16 cellular contexts compared by ENCODE assay signal in genomic region chr13:40599722-40600121, GRCh38.
DNase-seq lines count a peak whose midpoint lies in the region; ATAC-seq and TF ChIP-seq lines count a peak whose summit lies in the region.
"Had no signal": no experiment of that assay in that cellular context is flagged by ENCODE, and none has a peak within 500 bp of the region (broad histone marks: within the 10 kb centered on the region; RNA-seq: fewer than 3 reads in every experiment).

No MANE protein-coding gene starts in this region.

- H3K9me3 ChIP-seq in CD4-positive, CD25-positive, alpha-beta regulatory T cell (ENCODE audit: control insufficient read depth in 2 of 2, low read length in 2 of 2), result no peaks in the 10 kb centered on the region
- H3K9me3 ChIP-seq in DOHH2 (ENCODE audit: control insufficient read depth, insufficient read depth, low read length) (no peaks in the 10 kb centered on the region), esophagus squamous epithelium (no peaks in the 10 kb centered on the region)
- H3K9me3 ChIP-seq: BE2C had no signal

- TF ChIP-seq CTCF in DOHH2 (IDR thresholded peaks at IDR 0.05; ENCODE audit: low read depth, low read length, poor library complexity, severe bottlenecking) (no peak), nephron progenitor cell (IDR thresholded peaks at IDR 0.05) (no peak), type B pancreatic cell (conservative IDR thresholded peaks at IDR 0.05) (no peak), esophagus squamous epithelium (IDR thresholded peaks at IDR 0.05) (no peak)

- DNase-seq in CD4-positive, CD25-positive, alpha-beta regulatory T cell, result no peak
- DNase-seq in activated CD8-positive, alpha-beta T cell treated with anti-CD3 and anti-CD28 coated beads, Interleukin-2, amount 10 ng/mL, durations not matched to agents 7 days and 5 days, result no peak
- DNase-seq in nephron progenitor cell (no peak), type B pancreatic cell (ENCODE audit: extremely low spot score, unreplicated experiment) (no peak), esophagus squamous epithelium (lab: John Stamatoyannopoulos, UW) (no peak), UCSD-AML1 (lab: John Stamatoyannopoulos, UW; ENCODE audit: unreplicated experiment) (no peak), Right ventricle myocardium superior (no peak)
- DNase-seq: aorta; BE2C; immature natural killer cell; mesendoderm; NCI-H2227 treated with DMSO at 0.1 percent for 48 hours; NK-92 treated with Interleukin-12 subunit alpha and Interleukin-12 subunit beta, amount 100 ng/mL, for 24 hours; occipital lobe; SHP77 treated with DMSO at 0.1 percent for 48 hours had no signal

- H3K9me2 ChIP-seq in DOHH2 (replicated peaks; ENCODE audit: control insufficient read depth, low read length), result no peaks in the 10 kb centered on the region

- peak overlapping the region; percentile 65 for H3K27ac ChIP-seq in CD4-positive, CD25-positive, alpha-beta regulatory T cell (ENCODE audit: insufficient read depth, low read length, poor library complexity, severe bottlenecking)
- H3K27ac ChIP-seq in DOHH2 (ENCODE audit: low read depth, low read length), result peak overlapping the region; percentile 99
- no peak overlapping the region for H3K27ac ChIP-seq in esophagus squamous epithelium

- H3F3A ChIP-seq in DOHH2 (ENCODE audit: control insufficient read depth, insufficient read depth), result peaks cover 42% of the 10 kb centered on the region

- intact Hi-C loops in esophagus squamous epithelium (cut with DNase I), result no loop called here
- intact Hi-C loops in Right ventricle myocardium superior (cut with DNase I), result loop anchor here (10.0 kb wide), 1 partner anchor 45 kb away; no protein-coding TSS in a partner anchor

- no peaks in the 10 kb centered on the region for H3K27me3 Mint-ChIP-seq in CD4-positive, CD25-positive, alpha-beta regulatory T cell
- no peaks in the 10 kb centered on the region for H3K27me3 Mint-ChIP-seq in activated CD8-positive, alpha-beta T cell treated with anti-CD3 and anti-CD28 coated beads, Interleukin-2, amount 10 ng/mL, durations not matched to agents 7 days and 5 days (ENCODE audit: low read depth)
- no peaks in the 10 kb centered on the region for H3K27me3 Mint-ChIP-seq in nephron progenitor cell (ENCODE audit: low read depth, poor library complexity)
- H3K27me3 Mint-ChIP-seq in type B pancreatic cell, result no peaks in the 10 kb centered on the region

- peaks cover 61 to 98% (median 88%) of the 10 kb centered on the region in 4 donors for H3K4me1 Mint-ChIP-seq in CD4-positive, CD25-positive, alpha-beta regulatory T cell
- peaks cover 76% of the 10 kb centered on the region for H3K4me1 Mint-ChIP-seq in activated CD8-positive, alpha-beta T cell treated with anti-CD3 and anti-CD28 coated beads, Interleukin-2, amount 10 ng/mL, durations not matched to agents 7 days and 5 days (ENCODE audit: low read depth)
- H3K4me1 Mint-ChIP-seq in nephron progenitor cell (peaks cover 34% of the 10 kb centered on the region), type B pancreatic cell (ENCODE audit: unreplicated experiment) (peaks cover 35% of the 10 kb centered on the region)

- peaks cover 96% of the 10 kb centered on the region for H3K4me1 ChIP-seq in CD4-positive, CD25-positive, alpha-beta regulatory T cell (ENCODE audit: control insufficient read depth, insufficient read depth, low read length, poor library complexity, severe bottlenecking)
- H3K4me1 ChIP-seq in DOHH2 (ENCODE audit: control insufficient read depth, low read length), result peaks cover 100% of the 10 kb centered on the region
- peaks cover 0 to 74% (median 27%) of the 10 kb centered on the region in 3 donors for H3K4me1 ChIP-seq in esophagus squamous epithelium
- H3K4me1 ChIP-seq: BE2C had no signal

- no peaks in the 10 kb centered on the region for H3K36me3 Mint-ChIP-seq in CD4-positive, CD25-positive, alpha-beta regulatory T cell
- H3K36me3 Mint-ChIP-seq in activated CD8-positive, alpha-beta T cell treated with anti-CD3 and anti-CD28 coated beads, Interleukin-2, amount 10 ng/mL, durations not matched to agents 7 days and 5 days (ENCODE audit: low read depth), result peaks cover 17% of the 10 kb centered on the region
- H3K36me3 Mint-ChIP-seq in nephron progenitor cell (ENCODE audit: low read depth), result no peaks in the 10 kb centered on the region
- no peaks in the 10 kb centered on the region for H3K36me3 Mint-ChIP-seq in type B pancreatic cell
- H3K36me3 Mint-ChIP-seq: immature natural killer cell had no signal

- peaks cover 100% of the 10 kb centered on the region for H3K79me2 ChIP-seq in DOHH2 (ENCODE audit: control insufficient read depth, low read length)

- no peaks in the 10 kb centered on the region for H3K9me3 Mint-ChIP-seq in CD4-positive, CD25-positive, alpha-beta regulatory T cell
- H3K9me3 Mint-ChIP-seq in activated CD8-positive, alpha-beta T cell treated with anti-CD3 and anti-CD28 coated beads, Interleukin-2, amount 10 ng/mL, durations not matched to agents 7 days and 5 days (ENCODE audit: insufficient read depth), result no peaks in the 10 kb centered on the region
- H3K9me3 Mint-ChIP-seq in nephron progenitor cell, result no peaks in the 10 kb centered on the region
- no peaks in the 10 kb centered on the region for H3K9me3 Mint-ChIP-seq in type B pancreatic cell
- H3K9me3 Mint-ChIP-seq: immature natural killer cell had no signal

- H3K27ac Mint-ChIP-seq in CD4-positive, CD25-positive, alpha-beta regulatory T cell, result peak overlapping the region; percentile 61 to 92 (median 90)
- H3K27ac Mint-ChIP-seq in activated CD8-positive, alpha-beta T cell treated with anti-CD3 and anti-CD28 coated beads, Interleukin-2, amount 10 ng/mL, durations not matched to agents 7 days and 5 days, result peak overlapping the region; percentile 75
- peak overlapping the region; percentile 86 for H3K27ac Mint-ChIP-seq in nephron progenitor cell
- H3K27ac Mint-ChIP-seq in type B pancreatic cell, result no peak overlapping the region

- no peaks in the 10 kb centered on the region for H3K36me3 ChIP-seq in CD4-positive, CD25-positive, alpha-beta regulatory T cell (ENCODE audit: control insufficient read depth, insufficient read depth, low read length)
- H3K36me3 ChIP-seq in DOHH2 (ENCODE audit: control insufficient read depth, low read length), result peaks cover 37% of the 10 kb centered on the region
- no peaks in the 10 kb centered on the region for H3K36me3 ChIP-seq in esophagus squamous epithelium
- H3K36me3 ChIP-seq: BE2C had no signal

- H3K27me3 ChIP-seq in CD4-positive, CD25-positive, alpha-beta regulatory T cell (ENCODE audit: control insufficient read depth, insufficient read depth, low read length), result no peaks in the 10 kb centered on the region
- H3K27me3 ChIP-seq in DOHH2 (ENCODE audit: control insufficient read depth, low read length) (no peaks in the 10 kb centered on the region), esophagus squamous epithelium (no peaks in the 10 kb centered on the region)
- H3K27me3 ChIP-seq: BE2C had no signal

- H3K4me3 Mint-ChIP-seq in CD4-positive, CD25-positive, alpha-beta regulatory T cell, result peak overlapping the region; percentile 44 to 74 (median 67)
- H3K4me3 Mint-ChIP-seq in activated CD8-positive, alpha-beta T cell treated with anti-CD3 and anti-CD28 coated beads, Interleukin-2, amount 10 ng/mL, durations not matched to agents 7 days and 5 days, result peak overlapping the region; percentile 43
- H3K4me3 Mint-ChIP-seq in nephron progenitor cell (no peak overlapping the region), type B pancreatic cell (no peak overlapping the region)
- H3K4me3 Mint-ChIP-seq: immature natural killer cell had no signal

- POLR2A ChIA-PET in activated CD8-positive, alpha-beta T cell treated with anti-CD3 and anti-CD28 coated beads, Interleukin-2, amount 10 ng/mL, durations not matched to agents 7 days and 5 days (lab: Charles Lee), result interaction anchor here (1.1 to 4.8 kb wide), 3 partner anchors 13 to 65 kb away, joined by 5 to 24 read pairs (median 11); no protein-coding TSS in a partner anchor

- no peak for TF ChIP-seq POLR2A in esophagus squamous epithelium (IDR thresholded peaks at IDR 0.05)

- peak overlapping the region; percentile 66 for H3K4me3 ChIP-seq in CD4-positive, CD25-positive, alpha-beta regulatory T cell (ENCODE audit: low read depth, low read length)
- H3K4me3 ChIP-seq in DOHH2 (ENCODE audit: low read length) (peak overlapping the region; percentile 69), esophagus squamous epithelium (no peak overlapping the region)

- peak overlapping the region; percentile 85 for H3K4me2 ChIP-seq in DOHH2 (ENCODE audit: low read length)

- WGBS in esophagus squamous epithelium, 2 donors, result 72 to 79% methylated on average over 2 of the region's 2 CpGs

- CTCF ChIA-PET in activated CD8-positive, alpha-beta T cell treated with anti-CD3 and anti-CD28 coated beads, Interleukin-2, amount 10 ng/mL, durations not matched to agents 7 days and 5 days (lab: Charles Lee), result interaction anchor here (1.1 to 1.5 kb wide), 3 partner anchors 8 to 29 kb away, joined by 3 to 6 read pairs (median 4); no protein-coding TSS in a partner anchor

- no peak for ATAC-seq in CD4-positive, CD25-positive, alpha-beta regulatory T cell (ENCODE audit: low read depth in 2 of 2)
- peak; percentile 23 for ATAC-seq in activated CD8-positive, alpha-beta T cell treated with anti-CD3 and anti-CD28 coated beads, Interleukin-2, amount 10 ng/mL, durations not matched to agents 7 days and 5 days
- ATAC-seq in Right ventricle myocardium superior (ENCODE audit: poor library complexity), result no peak

- H4K20me1 ChIP-seq in DOHH2 (ENCODE audit: control insufficient read depth, insufficient read depth, low read depth, low read length), result peaks cover 4% of the 10 kb centered on the region

Comparison
In these comparisons a context has a peak if more than half of its experiments do, and no peak if none do; other contexts are left out.
1. H3K27ac ChIP-seq: peak in CD4-positive, CD25-positive, alpha-beta regulatory T cell (single experiment) and DOHH2 (single experiment); none in esophagus squamous epithelium (0 of 4).
2. H3K4me3 ChIP-seq: peak in CD4-positive, CD25-positive, alpha-beta regulatory T cell (single experiment) and DOHH2 (single experiment); none in esophagus squamous epithelium (0 of 4).
3. H3K4me3 Mint-ChIP-seq: peak in CD4-positive, CD25-positive, alpha-beta regulatory T cell (4 of 4) and activated CD8-positive, alpha-beta T cell treated with anti-CD3 and anti-CD28 coated beads, Interleukin-2, amount 10 ng/mL, durations not matched to agents 7 days and 5 days (single experiment); none in nephron progenitor cell (single experiment) and type B pancreatic cell (single experiment).